Comparison of ENCODE assay signal across 22 cellular contexts in the genomic region with DNA sequence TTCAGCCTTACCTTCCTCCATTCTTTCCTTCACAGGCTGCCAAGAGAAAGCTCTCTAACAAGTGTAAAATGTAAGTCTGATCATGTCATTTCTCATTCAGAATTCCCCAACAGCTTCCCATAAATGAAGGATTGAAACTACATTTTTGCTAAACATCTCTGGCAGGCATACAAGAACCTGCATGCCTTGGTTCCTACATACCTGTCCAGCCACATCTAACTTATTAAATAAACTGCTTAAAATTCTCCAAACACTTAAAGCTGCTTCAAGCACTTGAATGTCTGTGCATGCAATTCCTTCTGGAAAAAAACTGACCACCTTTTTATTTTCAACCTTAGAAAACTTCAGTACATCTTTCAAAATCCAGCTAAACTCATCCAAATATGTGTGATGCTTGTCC.
"Had no signal": no experiment of that assay in that cellular context is flagged by ENCODE, and none has a peak within 500 bp of the region (broad histone marks: within the 10 kb centered on the region; RNA-seq: fewer than 3 reads in every experiment).

No MANE protein-coding gene starts in this region.

- H3K27ac ChIP-seq: SJSA1, SK-N-MC had no signal

- H3K4me3 ChIP-seq: MG63, SJSA1, SK-N-MC had no signal

- DNase-seq: IMR-90, Karpas-422, KG1, MG63, NCI-H1092 treated with DMSO at 0.1 percent for 48 hours, NCI-H1436, NCI-H187, NCI-H2029, NCI-H2081 treated with DMSO at 0.1 percent for 48 hours, NCI-H2171, NCI-H226, NCI-H446, NCI-H510A, NCI-H524 treated with DMSO at 0.1 percent for 48 hours, NCI-H69, NCI-H774, Right ventricle myocardium superior, RPMI8226, SIG-M5 had no signal

- H3K36me3 ChIP-seq: MG63, SJSA1 had no signal

- ATAC-seq: HepG2 had no signal

- H3K9me3 ChIP-seq: MG63 had no signal

- H3K27me3 ChIP-seq: MG63, SJSA1 had no signal
